ENCODE assay signal across 15 cellular contexts in the genomic region with DNA sequence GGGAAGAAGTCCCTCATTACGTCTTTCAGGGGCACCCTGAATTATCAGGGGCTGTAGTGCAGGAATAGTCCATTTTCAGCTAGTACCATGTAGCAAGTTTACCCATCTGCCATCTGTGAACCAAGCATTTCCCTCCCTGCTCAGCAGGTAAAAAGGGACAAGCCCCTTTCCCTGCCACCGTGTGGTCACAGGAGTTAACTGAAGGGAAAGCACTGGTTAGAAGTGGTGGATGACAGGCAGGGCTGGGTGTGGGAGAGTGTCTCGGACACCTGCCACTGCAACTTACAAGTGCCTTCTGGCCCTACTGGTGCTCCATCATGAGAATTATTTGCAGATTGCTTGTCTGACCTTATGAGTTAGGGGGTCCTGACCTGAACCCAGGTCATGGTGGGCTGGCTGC. TPM values are rescaled to one million over a fixed set of nuclear protein-coding genes. Genes with fewer than 3 reads are reported as not detected.
DNase-seq lines count a peak whose midpoint lies in the region; ATAC-seq and TF ChIP-seq lines count a peak whose summit lies in the region.
"Had no signal": no experiment of that assay in that cellular context is flagged by ENCODE, and none has a peak within 500 bp of the region (broad histone marks: within the 10 kb centered on the region; RNA-seq: fewer than 3 reads in every experiment).

No MANE protein-coding gene starts in this region.

- H3K9me2 ChIP-seq in OCI-LY7 (ENCODE audit: insufficient read depth, low read length): no peaks in the 10 kb centered on the region

- H3K79me2 ChIP-seq in OCI-LY7 (ENCODE audit: insufficient read depth, low read depth, low read length) (no peaks in the 10 kb centered on the region), mesendoderm (ENCODE audit: control insufficient read depth, insufficient read depth, low read length) (no peaks in the 10 kb centered on the region)

- BruUV-seq in OCI-LY7 (replicated peaks; lab: Mats Ljungman, UMichigan): no TSS peak

- no peak overlapping the region for H2BK15ac ChIP-seq in mesendoderm (replicated peaks; ENCODE audit: low read depth)

- ATAC-seq in CD4-positive, alpha-beta T cell (ENCODE audit: poor library complexity): no peak
- no peak for ATAC-seq in HG03354 (IDR thresholded peaks at IDR 0.05; ENCODE audit: poor library complexity, severe bottlenecking, unreplicated experiment)

- H3K36me3 Mint-ChIP-seq in CD4-positive, alpha-beta T cell (ENCODE audit: low read depth): no peaks in the 10 kb centered on the region
- H3K36me3 Mint-ChIP-seq: CD8-positive, alpha-beta memory T cell had no signal

- TF ChIP-seq POLR2A in NB4 (IDR thresholded peaks at IDR 0.05; ENCODE audit: extremely low read depth, insufficient read length): no peak

- H3K4me3 ChIP-seq in NB4 (ENCODE audit: low read depth, low read length): no peak overlapping the region
- no peak overlapping the region for H3K4me3 ChIP-seq in OCI-LY7 (ENCODE audit: low read depth, low read length, poor library complexity, severe bottlenecking)
- H3K4me3 ChIP-seq in mesendoderm (ENCODE audit: low read length): no peak overlapping the region
- H3K4me3 ChIP-seq: cardiac muscle cell, left ventricle myocardium inferior had no signal

- H3K27ac ChIP-seq in OCI-LY7 (ENCODE audit: low read depth, low read length, poor library complexity, severe bottlenecking) (no peak overlapping the region), mesendoderm (ENCODE audit: low read depth, low read length) (no peak overlapping the region)
- no peak overlapping the region for H3K27ac ChIP-seq in CD4-positive, alpha-beta T cell (ENCODE audit: low read depth, low read length)
- H3K27ac ChIP-seq: cardiac muscle cell, left ventricle myocardium inferior had no signal

- no peaks in the 10 kb centered on the region for H3K4me1 ChIP-seq in OCI-LY7 (ENCODE audit: insufficient read depth, low read length, poor library complexity, severe bottlenecking)
- no peaks in the 10 kb centered on the region for H3K4me1 ChIP-seq in mesendoderm (ENCODE audit: control insufficient read depth, low read depth, low read length)

- H3K56ac ChIP-seq in mesendoderm (ENCODE audit: low read length): no peak overlapping the region

- H3K9ac ChIP-seq in mesendoderm (ENCODE audit: low read length): no peak overlapping the region

- H2AFZ ChIP-seq in OCI-LY7 (ENCODE audit: low read length): no peak overlapping the region

- H3K36me3 ChIP-seq in OCI-LY7 (ENCODE audit: insufficient read depth, low read length) (no peaks in the 10 kb centered on the region), mesendoderm (ENCODE audit: control insufficient read depth, insufficient read depth, low read length) (no peaks in the 10 kb centered on the region)
- H3K36me3 ChIP-seq: cardiac muscle cell, left ventricle myocardium inferior had no signal

- H3K27ac Mint-ChIP-seq in CD4-positive, alpha-beta T cell: no peak overlapping the region
- H3K27ac Mint-ChIP-seq: activated naive CD4-positive, alpha-beta T cell treated with anti-CD3 and anti-CD28 coated beads for 36 hours; CD8-positive, alpha-beta memory T cell had no signal

- no peaks in the 10 kb centered on the region for H3K4me1 Mint-ChIP-seq in CD4-positive, alpha-beta T cell (ENCODE audit: low read depth)
- H3K4me1 Mint-ChIP-seq: CD8-positive, alpha-beta memory T cell had no signal

- intact Hi-C loops in OCI-LY7 (cut with micrococcal nuclease; ENCODE audit: unreplicated experiment): no loop called here
- intact Hi-C loops in CD4-positive, alpha-beta T cell (cut with DNase I, micrococcal nuclease): no loop called here

- H4K20me1 ChIP-seq in OCI-LY7 (ENCODE audit: insufficient read depth, low read length): no peaks in the 10 kb centered on the region

- no peaks in the 10 kb centered on the region for H3K9me3 ChIP-seq in OCI-LY7 (ENCODE audit: low read length)
- H3K9me3 ChIP-seq in CD4-positive, alpha-beta T cell (ENCODE audit: control insufficient read depth, low read length): no peaks in the 10 kb centered on the region
- H3K9me3 ChIP-seq: left ventricle myocardium inferior had no signal

- no peak overlapping the region for H2AK5ac ChIP-seq in mesendoderm (ENCODE audit: low read length)

- H2BK120ac ChIP-seq in mesendoderm (ENCODE audit: low read depth, low read length): no peak overlapping the region

- peaks cover 5% of the 10 kb centered on the region for H3K27me3 Mint-ChIP-seq in CD4-positive, alpha-beta T cell

- CTCF ChIA-PET in OCI-LY7 (lab: Charles Lee; ENCODE audit: unreplicated experiment): no interaction called here
- CTCF ChIA-PET in CD4-positive, alpha-beta T cell (lab: Charles Lee): no interaction called here

- H3K4me3 Mint-ChIP-seq in CD4-positive, alpha-beta T cell: no peak overlapping the region
- H3K4me3 Mint-ChIP-seq: activated naive CD4-positive, alpha-beta T cell treated with anti-CD3 and anti-CD28 coated beads for 36 hours; CD8-positive, alpha-beta memory T cell; nephron had no signal

- H3K9me3 Mint-ChIP-seq in CD4-positive, alpha-beta T cell: no peaks in the 10 kb centered on the region
- H3K9me3 Mint-ChIP-seq: activated naive CD4-positive, alpha-beta T cell treated with anti-CD3 and anti-CD28 coated beads for 36 hours; CD8-positive, alpha-beta memory T cell; nephron had no signal

- DNase-seq in ELF-1 (ENCODE audit: low read depth, low spot score): peak; percentile 39
- DNase-seq in NB4 (ENCODE audit: low read depth): peak; percentile 5
- DNase-seq in OCI-LY7 (ENCODE audit: low spot score): no peak
- peak; percentile 64 for DNase-seq in mesendoderm
- DNase-seq in CD4-positive, alpha-beta T cell: no peak
- no peak for DNase-seq in AML-193 (lab: John Stamatoyannopoulos, UW)
- DNase-seq: activated naive CD4-positive, alpha-beta T cell treated with anti-CD3 and anti-CD28 coated beads for 36 hours; CD8-positive, alpha-beta memory T cell; glutamatergic neuron; left ventricle myocardium inferior; NCI-H2227 treated with DMSO at 0.1 percent for 48 hours had no signal

- H3K27me3 ChIP-seq in mesendoderm (ENCODE audit: insufficient read depth, low read length, poor library complexity): no peaks in the 10 kb centered on the region
- no peaks in the 10 kb centered on the region for H3K27me3 ChIP-seq in CD4-positive, alpha-beta T cell (ENCODE audit: control insufficient read depth, insufficient read depth, low read length)
- H3K27me3 ChIP-seq: cardiac muscle cell had no signal

- no peak overlapping the region for H4K5ac ChIP-seq in mesendoderm (ENCODE audit: low read length)

- H3K79me1 ChIP-seq in mesendoderm (ENCODE audit: low read length): no peaks in the 10 kb centered on the region

- H3K18ac ChIP-seq in mesendoderm (ENCODE audit: low read length): no peak overlapping the region

- H3K23ac ChIP-seq in mesendoderm (ENCODE audit: low read length): no peak overlapping the region

- no peak for TF ChIP-seq CTCF in NB4 (IDR thresholded peaks at IDR 0.05; ENCODE audit: low read depth, low read length)
- TF ChIP-seq CTCF in OCI-LY7 (conservative IDR thresholded peaks at IDR 0.05; ENCODE audit: low read length): 0 out of 2 replicates have a peak, but pooled peaks have one; percentile 15
- no peak for TF ChIP-seq CTCF in CD4-positive, alpha-beta T cell (IDR thresholded peaks at IDR 0.05)

- POLR2A ChIA-PET in OCI-LY7 (lab: Charles Lee): no interaction called here
- POLR2A ChIA-PET in CD4-positive, alpha-beta T cell (lab: Charles Lee): no interaction called here

- H4K8ac ChIP-seq in mesendoderm (ENCODE audit: low read depth, low read length): no peak overlapping the region

- no peak overlapping the region for H3K4ac ChIP-seq in mesendoderm (ENCODE audit: low read depth, low read length)

- H2BK5ac ChIP-seq in mesendoderm (ENCODE audit: low read length): no peak overlapping the region

- no peak overlapping the region for H3K4me2 ChIP-seq in OCI-LY7 (ENCODE audit: low read length)
- H3K4me2 ChIP-seq in mesendoderm (ENCODE audit: low read length): no peak overlapping the region

- no CpG with 5 or more reads among the region's 3 CpGs for WGBS in mesendoderm (ENCODE audit: extremely low coverage, insufficient coverage, low lambda C conversion rate)

RNA-seq across cellular contexts. Expression of gene IGSF5, which starts 32.0 kb away (rescaled TPM):
- total RNA-seq in OCI-LY7 (2014; rRNA removed; shearing (Covaris generic)): not detected in 2 replicates
- total RNA-seq in OCI-LY7 (2022): not detected in 2 replicates
- polyA plus RNA-seq in mesendoderm (2013, experiment 1 of 2): 1.0 TPM
- 0.97 TPM for polyA plus RNA-seq in mesendoderm (2013, experiment 2 of 2)
- not detected for total RNA-seq in CD4-positive, alpha-beta T cell
- total RNA-seq: activated CD8-positive, alpha-beta memory T cell treated with anti-CD3 and anti-CD28 coated beads for 36 hours; activated naive CD4-positive, alpha-beta T cell treated with anti-CD3 and anti-CD28 coated beads for 36 hours; CD8-positive, alpha-beta memory T cell had no signal
- polyA plus RNA-seq: CD8-positive, alpha-beta memory T cell had no signal

Comparison
In these comparisons a context has a peak if more than half of its experiments do, and no peak if none do; other contexts are left out.
1. DNase-seq: peak in ELF-1 (single experiment), NB4 (single experiment) and mesendoderm (single experiment); none in OCI-LY7 (single experiment), CD4-positive, alpha-beta T cell (0 of 10) and AML-193 (0 of 2).